ENCODE assay signal across 38 cellular contexts in genomic region chr12:28175098-28175589, GRCh38.
"Had no signal": no experiment of that assay in that cellular context is flagged by ENCODE, and none has a peak within 500 bp of the region (broad histone marks: within the 10 kb centered on the region; RNA-seq: fewer than 3 reads in every experiment).

No MANE protein-coding gene starts in this region.

- H3K4me3 ChIP-seq: ascending aorta, cardiac muscle cell had no signal

- H3K9me3 ChIP-seq: ascending aorta had no signal

- ATAC-seq: activated CD8-positive, alpha-beta memory T cell treated with anti-CD3 and anti-CD28 coated beads, Interleukin-2, amount 10 ng/mL, durations not matched to agents 7 days and 5 days; activated CD8-positive, alpha-beta T cell treated with anti-CD3 and anti-CD28 coated beads, Interleukin-2, amount 10 ng/mL, durations not matched to agents 7 days and 5 days; activated naive CD8-positive, alpha-beta T cell treated with anti-CD3 and anti-CD28 coated beads, Interleukin-2, amount 50 U/mL, for 24 hours had no signal

- H3K36me3 Mint-ChIP-seq: activated CD4-positive, alpha-beta memory T cell treated with anti-CD3 and anti-CD28 coated beads for 36 hours; activated CD8-positive, alpha-beta memory T cell treated with anti-CD3 and anti-CD28 coated beads, Interleukin-2, amount 10 ng/mL, durations not matched to agents 7 days and 5 days; activated naive CD4-positive, alpha-beta T cell treated with anti-CD3 and anti-CD28 coated beads, Interleukin-2, amount 10 ng/mL, durations not matched to agents 7 days and 5 days; brain had no signal

- H3K36me3 ChIP-seq: ascending aorta, cardiac muscle cell had no signal

- H3K27ac Mint-ChIP-seq: activated B cell treated with CpG ODN at 0.5 μM for 24 hours; activated CD4-positive, alpha-beta memory T cell treated with anti-CD3 and anti-CD28 coated beads for 36 hours; activated CD4-positive, alpha-beta T cell treated with anti-CD3 and anti-CD28 coated beads, Interleukin-2, amount 10 ng/mL, durations not matched to agents 24 days and 14 days; activated CD8-positive, alpha-beta memory T cell treated with anti-CD3 and anti-CD28 coated beads, Interleukin-2, amount 10 ng/mL, durations not matched to agents 7 days and 5 days; activated CD8-positive, alpha-beta T cell treated with anti-CD3 and anti-CD28 coated beads, Interleukin-2, amount 10 ng/mL, durations not matched to agents 7 days and 5 days; activated naive CD4-positive, alpha-beta T cell treated with anti-CD3 and anti-CD28 coated beads, Interleukin-2, amount 10 ng/mL, durations not matched to agents 7 days and 5 days; activated naive CD4-positive, alpha-beta T cell treated with anti-CD3 and anti-CD28 coated beads, Interleukin-2, amount 50 U/mL, for 24 hours; activated naive CD8-positive, alpha-beta T cell; activated naive CD8-positive, alpha-beta T cell treated with anti-CD3 and anti-CD28 coated beads, Interleukin-2, amount 10 ng/mL, durations not matched to agents 7 days and 5 days; activated naive CD8-positive, alpha-beta T cell treated with anti-CD3 and anti-CD28 coated beads, Interleukin-2, amount 50 U/mL, for 24 hours; activated T-cell treated with anti-CD3 and anti-CD28 coated beads, Interleukin-2, amount 50 U/mL, for 24 hours; activated T-helper 2 cell treated with anti-CD3 and anti-CD28 coated beads, Interferon-gamma antibody, Interleukin-2, Interleukin-4, amounts not matched to agents 10 μg/mL and 5 μg/mL and 100 μg/mL, durations not matched to agents 14 hours and 24 hours and 36 hours; brain; T-helper 1 cell treated with Interleukin-12 subunit alpha and Interleukin-12 subunit beta and Interleukin-4 antibody, amounts not matched to agents 30 μg/mL and 1 μg/mL, for 36 hours; T-helper 2 cell treated with Interferon-gamma antibody and Interleukin-4, amounts not matched to agents 5 μg/mL and 100 μg/mL, for 36 hours had no signal

- H3K4me1 ChIP-seq: ascending aorta had no signal

- FAIRE-seq: bronchial epithelial cell, TTC549 had no signal

- H3K27me3 Mint-ChIP-seq: activated B cell treated with CpG ODN at 0.5 μM for 24 hours; activated CD4-positive, alpha-beta memory T cell treated with anti-CD3 and anti-CD28 coated beads for 36 hours; activated CD4-positive, alpha-beta T cell treated with anti-CD3 and anti-CD28 coated beads, Interleukin-2, amount 10 ng/mL, durations not matched to agents 24 days and 14 days; activated CD8-positive, alpha-beta memory T cell treated with anti-CD3 and anti-CD28 coated beads, Interleukin-2, amount 10 ng/mL, durations not matched to agents 7 days and 5 days; activated naive CD4-positive, alpha-beta T cell treated with anti-CD3 and anti-CD28 coated beads, Interleukin-2, amount 10 ng/mL, durations not matched to agents 7 days and 5 days; activated naive CD4-positive, alpha-beta T cell treated with anti-CD3 and anti-CD28 coated beads, Interleukin-2, amount 50 U/mL, for 24 hours; activated naive CD8-positive, alpha-beta T cell treated with anti-CD3 and anti-CD28 coated beads, Interleukin-2, amount 10 ng/mL, durations not matched to agents 7 days and 5 days; activated naive CD8-positive, alpha-beta T cell treated with anti-CD3 and anti-CD28 coated beads, Interleukin-2, amount 50 U/mL, for 24 hours; activated T-cell treated with anti-CD3 and anti-CD28 coated beads, Interleukin-2, amount 50 U/mL, for 24 hours; central memory CD8-positive, alpha-beta T cell had no signal

- H3K4me1 Mint-ChIP-seq: activated B cell treated with CpG ODN at 0.5 μM for 24 hours; activated CD8-positive, alpha-beta memory T cell treated with anti-CD3 and anti-CD28 coated beads, Interleukin-2, amount 10 ng/mL, durations not matched to agents 7 days and 5 days; activated naive CD4-positive, alpha-beta T cell treated with anti-CD3 and anti-CD28 coated beads, Interleukin-2, amount 10 ng/mL, durations not matched to agents 7 days and 5 days; activated naive CD8-positive, alpha-beta T cell treated with anti-CD3 and anti-CD28 coated beads, Interleukin-2, amount 10 ng/mL, durations not matched to agents 7 days and 5 days; central memory CD8-positive, alpha-beta T cell had no signal

- H3K4me3 Mint-ChIP-seq: activated B cell treated with CpG ODN at 0.5 μM for 24 hours; activated CD4-positive, alpha-beta memory T cell treated with anti-CD3 and anti-CD28 coated beads for 36 hours; activated CD4-positive, alpha-beta T cell treated with anti-CD3 and anti-CD28 coated beads, Interleukin-2, amount 10 ng/mL, durations not matched to agents 24 days and 14 days; activated CD8-positive, alpha-beta memory T cell treated with anti-CD3 and anti-CD28 coated beads, Interleukin-2, amount 10 ng/mL, durations not matched to agents 7 days and 5 days; activated CD8-positive, alpha-beta T cell treated with anti-CD3 and anti-CD28 coated beads, Interleukin-2, amount 10 ng/mL, durations not matched to agents 7 days and 5 days; activated naive CD4-positive, alpha-beta T cell treated with anti-CD3 and anti-CD28 coated beads, Interleukin-2, amount 10 ng/mL, durations not matched to agents 7 days and 5 days; activated naive CD4-positive, alpha-beta T cell treated with anti-CD3 and anti-CD28 coated beads, Interleukin-2, amount 50 U/mL, for 24 hours; activated naive CD8-positive, alpha-beta T cell; activated naive CD8-positive, alpha-beta T cell treated with anti-CD3 and anti-CD28 coated beads, Interleukin-2, amount 10 ng/mL, durations not matched to agents 7 days and 5 days; activated naive CD8-positive, alpha-beta T cell treated with anti-CD3 and anti-CD28 coated beads, Interleukin-2, amount 50 U/mL, for 24 hours; activated T-cell treated with anti-CD3 and anti-CD28 coated beads, Interleukin-2, amount 50 U/mL, for 24 hours; brain; central memory CD8-positive, alpha-beta T cell; T-helper 1 cell treated with Interleukin-12 subunit alpha and Interleukin-12 subunit beta and Interleukin-4 antibody, amounts not matched to agents 30 μg/mL and 1 μg/mL, for 36 hours; T-helper 2 cell treated with Interferon-gamma antibody and Interleukin-4, amounts not matched to agents 5 μg/mL and 100 μg/mL, for 36 hours had no signal

- H3K9me3 Mint-ChIP-seq: activated naive CD4-positive, alpha-beta T cell treated with anti-CD3 and anti-CD28 coated beads, Interleukin-2, amount 10 ng/mL, durations not matched to agents 7 days and 5 days; activated naive CD4-positive, alpha-beta T cell treated with anti-CD3 and anti-CD28 coated beads, Interleukin-2, amount 50 U/mL, for 24 hours; activated T-helper 2 cell treated with anti-CD3 and anti-CD28 coated beads, Interferon-gamma antibody, Interleukin-2, Interleukin-4, amounts not matched to agents 10 μg/mL and 5 μg/mL and 100 μg/mL, durations not matched to agents 14 hours and 24 hours and 36 hours; T-helper 1 cell treated with Interleukin-12 subunit alpha and Interleukin-12 subunit beta and Interleukin-4 antibody, amounts not matched to agents 30 μg/mL and 1 μg/mL, for 36 hours; T-helper 2 cell treated with Interferon-gamma antibody and Interleukin-4, amounts not matched to agents 5 μg/mL and 100 μg/mL, for 36 hours had no signal

- H3K27me3 ChIP-seq: ascending aorta, cardiac muscle cell had no signal

- H3K27ac ChIP-seq: ascending aorta, cardiac muscle cell, VCaP had no signal

- DNase-seq: activated B cell treated with CpG ODN at 0.5 μM for 24 hours; activated CD4-positive, alpha-beta memory T cell treated with anti-CD3 and anti-CD28 coated beads for 36 hours; activated CD4-positive, alpha-beta T cell treated with anti-CD3 and anti-CD28 coated beads for 4 hours; activated CD4-positive, alpha-beta T cell treated with anti-CD3 and anti-CD28 coated beads, Interleukin-2, amount 10 ng/mL, durations not matched to agents 24 days and 14 days; activated CD4-positive, alpha-beta T cell treated with anti-CD3 and anti-CD28 coated beads, Interleukin-2, amount 50 U/mL, for 1 hour; activated CD4-positive, alpha-beta T cell treated with anti-CD3 and anti-CD28 coated beads, Interleukin-2, amount 50 U/mL, for 4 hours; activated CD4-positive, CD25-positive, alpha-beta regulatory T cell treated with anti-CD3 and anti-CD28 coated beads, Interleukin-2, amount 50 U/mL, for 72 hours; activated CD8-positive, alpha-beta memory T cell treated with anti-CD3 and anti-CD28 coated beads for 24 hours; activated CD8-positive, alpha-beta memory T cell treated with anti-CD3 and anti-CD28 coated beads, Interleukin-2, amount 10 ng/mL, durations not matched to agents 7 days and 5 days; activated CD8-positive, alpha-beta memory T cell treated with anti-CD3 and anti-CD28 coated beads, Interleukin-2, amount 50 U/mL, for 48 hours; activated CD8-positive, alpha-beta T cell treated with anti-CD3 and anti-CD28 coated beads, Interleukin-2, amount 10 ng/mL, durations not matched to agents 7 days and 5 days; activated effector memory CD4-positive, alpha-beta T cell treated with Interleukin-2 at 50 U/mL for 16 hours; activated gamma-delta T cell; activated naive CD4-positive, alpha-beta T cell treated with anti-CD3 and anti-CD28 coated beads, Interleukin-2, amount 10 ng/mL, durations not matched to agents 7 days and 5 days; activated naive CD4-positive, alpha-beta T cell treated with Interleukin-2 at 50 U/mL for 16 hours; activated naive CD8-positive, alpha-beta T cell treated with anti-CD3 and anti-CD28 coated beads, Interleukin-2, amount 10 ng/mL, durations not matched to agents 7 days and 5 days; activated naive CD8-positive, alpha-beta T cell treated with anti-CD3 and anti-CD28 coated beads, Interleukin-2, amount 50 U/mL, for 24 hours; activated T-cell treated with anti-CD3 and anti-CD28 coated beads, Interleukin-2, amount 50 U/mL, for 24 hours; activated T-cell treated with anti-CD3 and anti-CD28 coated beads, Interleukin-2, amount 50 U/mL, for 48 hours; amygdala; anterior cingulate cortex; caudate nucleus; cerebellar nuclear complex; T-helper 1 cell; T-helper 2 cell; T-helper 9 cell had no signal
